8 cellular contexts compared by ENCODE assay signal in the genomic region with DNA sequence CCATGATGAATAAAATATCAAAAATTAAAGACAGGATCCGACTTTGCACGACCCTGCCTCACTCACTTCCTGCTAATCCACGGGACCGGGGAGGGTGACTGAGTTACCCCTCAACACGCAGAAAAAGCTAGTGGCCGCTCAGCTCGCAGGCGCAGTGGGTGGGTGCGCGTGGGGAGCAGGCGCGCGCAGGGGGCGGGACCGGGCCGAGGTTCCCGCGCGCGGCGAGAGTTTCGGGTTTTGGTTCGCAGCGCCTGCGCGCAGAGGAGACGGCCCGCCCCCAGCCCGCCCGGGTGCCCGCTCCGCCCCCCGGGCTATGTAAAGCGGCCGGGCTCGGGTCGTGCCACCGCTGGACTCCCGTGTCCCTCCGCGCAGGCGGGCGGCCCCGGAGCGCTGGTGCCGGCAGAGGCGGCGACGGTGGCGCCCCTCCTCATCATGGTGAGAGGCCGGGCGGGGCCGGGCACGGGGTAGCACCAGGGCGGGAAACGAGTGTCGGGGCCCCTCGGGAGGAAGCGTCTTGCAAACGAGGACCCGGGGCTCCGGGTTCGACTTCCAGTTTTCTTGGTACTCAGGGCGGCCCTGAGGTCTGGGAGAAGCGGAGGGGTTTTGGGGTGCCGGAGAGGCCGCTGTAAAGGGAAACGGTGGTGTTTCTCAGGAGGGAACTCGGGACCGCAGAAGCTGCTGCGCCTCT. TPM values are rescaled to one million over a fixed set of nuclear protein-coding genes. Genes with fewer than 3 reads are reported as not detected.
A peak's percentile ranks its signal among the peaks of the same experiment; 100 is the strongest.
DNase-seq lines count a peak whose midpoint lies in the region; ATAC-seq and TF ChIP-seq lines count a peak whose summit lies in the region.

A gene (plus strand): TSS at position 343 of the 688 bp plus-strand sequence. CDS start 90 bp downstream, at position 433.

- H4K20me1 ChIP-seq in OCI-LY7 (ENCODE audit: insufficient read depth, low read length) = no peaks in the 10 kb centered on the region

- peaks cover 44% of the 10 kb centered on the region for H3K4me1 Mint-ChIP-seq in CD8-positive, alpha-beta T cell (ENCODE audit: low read depth)

- H3K4me3 Mint-ChIP-seq in CD8-positive, alpha-beta T cell = peak within 1 kb of the TSS; percentile 83

- peaks cover 13% of the 10 kb centered on the region for H3K36me3 Mint-ChIP-seq in CD8-positive, alpha-beta T cell

- DNase-seq in CD8-positive, alpha-beta T cell = peak; percentile 77 to 95 (median 91)
- peak; percentile 87 for DNase-seq in HuH-7.5 (ENCODE audit: low spot score)
- DNase-seq in OCI-LY7 (ENCODE audit: low spot score) = peak; percentile 91
- peak; percentile 89 for DNase-seq in activated T-cell treated with anti-CD3 and anti-CD28 coated beads for 1 hour (ENCODE audit: low read depth)
- DNase-seq in epithelial cell of esophagus (ENCODE audit: low read depth) = peak; percentile 89
- peak; percentile 92 to 95 (median 93) for DNase-seq in mucosa of descending colon
- peak; percentile 80 to 87 for DNase-seq in stimulated activated CD8-positive, alpha-beta memory T cell treated with anti-CD3 and anti-CD28 coated beads, Interleukin-4, amount 100 ng/mL, for 1 hour (ENCODE audit: low read depth in 2 of 2, low spot score in 1 of 2)

- H3K9me3 Mint-ChIP-seq in CD8-positive, alpha-beta T cell = no peaks in the 10 kb centered on the region

- H3K27me3 ChIP-seq in CD8-positive, alpha-beta T cell (ENCODE audit: insufficient read depth, low read length) = no peaks in the 10 kb centered on the region

- H3K36me3 ChIP-seq in CD8-positive, alpha-beta T cell (ENCODE audit: insufficient read depth, low read length) = peaks cover 3% of the 10 kb centered on the region
- H3K36me3 ChIP-seq in OCI-LY7 (ENCODE audit: insufficient read depth, low read length) (peaks cover 25% of the 10 kb centered on the region), mucosa of descending colon (ENCODE audit: low read depth) (no peaks in the 10 kb centered on the region)

- H3K27ac ChIP-seq in CD8-positive, alpha-beta T cell (ENCODE audit: low read depth, low read length) = peak within 1 kb of the TSS; percentile 75
- H3K27ac ChIP-seq in OCI-LY7 (ENCODE audit: low read depth, low read length, poor library complexity, severe bottlenecking) = peak within 1 kb of the TSS; percentile 62

- peak within 1 kb of the TSS; percentile 94 for H3K27ac Mint-ChIP-seq in CD8-positive, alpha-beta T cell

- H3K4me1 ChIP-seq in CD8-positive, alpha-beta T cell (ENCODE audit: insufficient read depth, low read length) = peaks cover 33% of the 10 kb centered on the region
- H3K4me1 ChIP-seq in OCI-LY7 (ENCODE audit: insufficient read depth, low read length, poor library complexity, severe bottlenecking) (peaks cover 33% of the 10 kb centered on the region), mucosa of descending colon (ENCODE audit: low read depth) (peaks cover 16% of the 10 kb centered on the region)

- CTCF ChIA-PET in CD8-positive, alpha-beta T cell (lab: Charles Lee) = interaction anchor here (0.7 to 10.2 kb wide), 7 partner anchors 11 to 150 kb away, joined by 3 to 120 read pairs (median 5); a partner anchor contains a TSS
- CTCF ChIA-PET in OCI-LY7 (lab: Charles Lee; ENCODE audit: unreplicated experiment) = interaction anchor here (1.2 kb wide), 1 partner anchor 52 kb away, joined by 3 read pairs; no protein-coding TSS in a partner anchor

- peaks cover 7% of the 10 kb centered on the region; the same call in 1 of the 2 replicates for H3K79me2 ChIP-seq in OCI-LY7 (ENCODE audit: insufficient read depth, low read depth, low read length)

- POLR2A ChIA-PET in CD8-positive, alpha-beta T cell (lab: Charles Lee) = interaction anchor here (0.6 to 3.3 kb wide), 21 partner anchors 9 to 1407 kb away, joined by 3 to 50 read pairs (median 3); a partner anchor contains a TSS
- POLR2A ChIA-PET in OCI-LY7 (lab: Charles Lee) = interaction anchor here (0.6 to 1.3 kb wide), 10 partner anchors 9 to 235 kb away, joined by 3 to 10 read pairs (median 3); a partner anchor contains a TSS

- H3K27me3 Mint-ChIP-seq in CD8-positive, alpha-beta T cell (ENCODE audit: low read depth) = no peaks in the 10 kb centered on the region

- ATAC-seq in CD8-positive, alpha-beta T cell = peak; percentile 88
- ATAC-seq in GM21381 (IDR thresholded peaks at IDR 0.05; ENCODE audit: unreplicated experiment) = peak; percentile 64
- ATAC-seq in mucosa of descending colon = peak; percentile 91

- H2AFZ ChIP-seq in OCI-LY7 (ENCODE audit: low read length) = peak within 1 kb of the TSS; percentile 86

- intact Hi-C loops in CD8-positive, alpha-beta T cell (cut with DNase I, micrococcal nuclease) = loop anchor here (1.0 to 5.0 kb wide), 9 partner anchors 36 to 440 kb away; a partner anchor contains a TSS
- intact Hi-C loops in OCI-LY7 (cut with micrococcal nuclease; ENCODE audit: unreplicated experiment) (loop anchor here (2.0 kb wide), 1 partner anchor 50 kb away; a partner anchor contains a TSS), mucosa of descending colon (cut with DNase I, micrococcal nuclease) (loop anchor here in 1 of 2 donors (10.0 kb wide), 1 partner anchor 148 kb away; a partner anchor contains a TSS)

- BruUV-seq in OCI-LY7 (replicated peaks; lab: Mats Ljungman, UMichigan) = no TSS peak

- no peak for TF ChIP-seq CTCF in CD8-positive, alpha-beta T cell (IDR thresholded peaks at IDR 0.05)
- no peak for TF ChIP-seq CTCF in OCI-LY7 (conservative IDR thresholded peaks at IDR 0.05; ENCODE audit: low read length)
- no peak for TF ChIP-seq CTCF in epithelial cell of esophagus (IDR thresholded peaks at IDR 0.05; ENCODE audit: insufficient read depth, low read depth, low read length, missing control alignments)
- no peak for TF ChIP-seq CTCF in mucosa of descending colon (IDR thresholded peaks at IDR 0.05)

- peak within 1 kb of the TSS; percentile 75 for H3K4me3 ChIP-seq in CD8-positive, alpha-beta T cell (ENCODE audit: low read depth, low read length)
- peak within 1 kb of the TSS; percentile 92 for H3K4me3 ChIP-seq in OCI-LY7 (ENCODE audit: low read depth, low read length, poor library complexity, severe bottlenecking)
- peak within 1 kb of the TSS; percentile 83 for H3K4me3 ChIP-seq in epithelial cell of esophagus (ENCODE audit: low read length)
- peak within 1 kb of the TSS; percentile 38 for H3K4me3 ChIP-seq in mucosa of descending colon

- H3K9me2 ChIP-seq in OCI-LY7 (ENCODE audit: insufficient read depth, low read length) = no peaks in the 10 kb centered on the region

- peak within 1 kb of the TSS; percentile 98 for H3K4me2 ChIP-seq in OCI-LY7 (ENCODE audit: low read length)

- no peaks in the 10 kb centered on the region for H3K9me3 ChIP-seq in CD8-positive, alpha-beta T cell (ENCODE audit: low read length)
- H3K9me3 ChIP-seq in OCI-LY7 (ENCODE audit: low read length) (no peaks in the 10 kb centered on the region), mucosa of descending colon (no peaks in the 10 kb centered on the region)

RNA-seq across cellular contexts. Expression of the gene that starts here (rescaled TPM):
- 10 to 100 TPM; 16.7 to 18.8 TPM for total RNA-seq in CD8-positive, alpha-beta T cell
- total RNA-seq in OCI-LY7 (2014; rRNA removed; shearing (Covaris generic)) = 33.8 and 34.1 TPM in 2 replicates
- 43.9 and 50.6 TPM in 2 replicates for total RNA-seq in OCI-LY7 (2022)
- total RNA-seq in mucosa of descending colon = 10 to 100 TPM; 44.1 to 88.0 (median 51.6) TPM

Comparison
In these comparisons a context has a peak if more than half of its experiments do, and no peak if none do; other contexts are left out.
1. Peak in every context shown above with its lines: DNase-seq, ATAC-seq, H3K4me3 ChIP-seq and H3K27ac ChIP-seq.
2. H3K4me3 ChIP-seq: peak in every context shown above with its lines; median percentile 92 in OCI-LY7; 83 in epithelial cell of esophagus; 75 in CD8-positive, alpha-beta T cell; 38 in mucosa of descending colon.